In genomic region chr9:137590123-137590468, GRCh38 we compare ENCODE assay signal across 1 cellular context.
TF ChIP-seq lines count a peak whose summit lies in the region.

No MANE protein-coding gene starts in this region.

TF ChIP-seq in H1, 55 proteins besides CTCF, POLR2A, EP300 and RAD21:
- TF ChIP-seq SIN3A (conservative IDR thresholded peaks at IDR 0.05 in 1 of 2, IDR thresholded peaks at IDR 0.05 in 1 of 2; ENCODE audit: low read depth in 1 of 2, low read length in 2 of 2): 0 out of 4 replicates have a peak, but pooled peaks of 1 of the 2 experiments have one; percentile 39
- no peak for TF ChIP-seq CBX5 (IDR thresholded peaks at IDR 0.05; ENCODE audit: low read depth, low read length)
- TF ChIP-seq TEAD4 (IDR thresholded peaks at IDR 0.05; ENCODE audit: low read depth, low read length): no peak
- TF ChIP-seq PHF8 (conservative IDR thresholded peaks at IDR 0.05; ENCODE audit: low read depth, low read length): 0 out of 2 replicates have a peak, but pooled peaks have one; percentile 6
